Comparison of ENCODE assay signal across 12 cellular contexts in genomic region chr13:98252931-98253470, GRCh38.
DNase-seq lines count a peak whose midpoint lies in the region; ATAC-seq, FAIRE-seq and TF ChIP-seq lines count a peak whose summit lies in the region.
"Had no signal": no experiment of that assay in that cellular context is flagged by ENCODE, and none has a peak within 500 bp of the region (broad histone marks: within the 10 kb centered on the region; RNA-seq: fewer than 3 reads in every experiment).

No MANE protein-coding gene starts in this region.

- H3K4me3 ChIP-seq in bronchial epithelial cell (ENCODE audit: low read depth, low read length) (no peak overlapping the region), HepG2 (replicated peaks in 1 of 3; ENCODE audit: insufficient read depth in 1 of 3, low read depth in 2 of 3, low read length in 3 of 3) (no peak overlapping the region), upper lobe of right lung (no peak overlapping the region), testis (no peak overlapping the region)
- H3K4me3 ChIP-seq in CD4-positive, alpha-beta memory T cell (ENCODE audit: low read length in 2 of 2): no peak overlapping the region
- H3K4me3 ChIP-seq: spleen had no signal

- TF ChIP-seq POLR2A in HepG2 (IDR thresholded peaks at IDR 0.05; ENCODE audit: insufficient read depth in 1 of 2, low read depth in 2 of 2, low read length in 2 of 2): no peak
- no peak for TF ChIP-seq POLR2A in testis (IDR thresholded peaks at IDR 0.05)

- H3K4me2 ChIP-seq in HepG2 (ENCODE audit: low read depth, low read length): no peak overlapping the region

- no peaks in the 10 kb centered on the region for H3K4me1 Mint-ChIP-seq in CD4-positive, alpha-beta memory T cell
- H3K4me1 Mint-ChIP-seq in stimulated activated naive CD8-positive, alpha-beta T cell treated with anti-CD3 and anti-CD28 coated beads, Interleukin-15, amount 100 ng/mL, for 72 hours: no peaks in the 10 kb centered on the region

- H3K27ac Mint-ChIP-seq in CD4-positive, alpha-beta memory T cell: no peak overlapping the region
- no peak overlapping the region for H3K27ac Mint-ChIP-seq in stimulated activated naive CD8-positive, alpha-beta T cell treated with anti-CD3 and anti-CD28 coated beads, Interleukin-15, amount 100 ng/mL, for 72 hours
- H3K27ac Mint-ChIP-seq: dendritic cell treated with granulocyte-macrophage colony-stimulating factor and Interleukin-4, amounts not matched to agents 40 ng/mL and 50 ng/mL, for 4 days; stimulated activated naive CD8-positive, alpha-beta T cell treated with anti-CD3 and anti-CD28 coated beads, Interleukin-15, Interleukin-2, amounts not matched to agents 100 ng/mL and 50 ng/mL, for 24 hours had no signal

- in situ Hi-C loops in HepG2 (cut with HindIII; ENCODE audit: extremely low pct_ligation_motif_present, low pct_unique_long_range_greater_than_20kb): no loop called here

- TF ChIP-seq EP300 in HepG2 (IDR thresholded peaks at IDR 0.05; ENCODE audit: low read depth in 2 of 2, low read length in 2 of 2): no peak
- TF ChIP-seq EP300 in HepG2 (CRISPR knock-in tag; IDR thresholded peaks at IDR 0.05; ENCODE audit: borderline replicate concordance): no peak

- no peaks in the 10 kb centered on the region for H3K27me3 ChIP-seq in bronchial epithelial cell (ENCODE audit: control insufficient read depth, insufficient read depth, low read length)
- no peaks in the 10 kb centered on the region for H3K27me3 ChIP-seq in HepG2 (ENCODE audit: control insufficient read depth in 1 of 2, insufficient read depth in 2 of 2, low read length in 2 of 2)
- no peaks in the 10 kb centered on the region for H3K27me3 ChIP-seq in upper lobe of right lung
- H3K27me3 ChIP-seq in testis: no peaks in the 10 kb centered on the region
- H3K27me3 ChIP-seq in CD4-positive, alpha-beta memory T cell (ENCODE audit: insufficient read depth, low read length): no peaks in the 10 kb centered on the region
- H3K27me3 ChIP-seq: spleen had no signal

- no peaks in the 10 kb centered on the region for H3K36me3 Mint-ChIP-seq in CD4-positive, alpha-beta memory T cell

- intact Hi-C loops in HepG2 (cut with micrococcal nuclease; ENCODE audit: unreplicated experiment): no loop called here
- intact Hi-C loops in upper lobe of right lung (cut with DNase I): no loop called here
- intact Hi-C loops in testis (cut with DNase I; ENCODE audit: low total_unique reads): no loop called here
- intact Hi-C loops in CD4-positive, alpha-beta memory T cell (cut with micrococcal nuclease): no loop called here

- H3K79me2 ChIP-seq in HepG2 (ENCODE audit: insufficient read depth, low read length): peaks cover 89% of the 10 kb centered on the region

- DNase-seq in HT1080 (ENCODE audit: low read depth) (peak; percentile 71), bronchial epithelial cell (ENCODE audit: low read depth) (peak; percentile 67), HepG2 (ENCODE audit: low spot score) (peak; percentile 49), upper lobe of right lung (no peak), testis (no peak)
- no peak for DNase-seq in CD4-positive, alpha-beta memory T cell
- DNase-seq in stimulated activated naive CD8-positive, alpha-beta T cell treated with anti-CD3 and anti-CD28 coated beads, Interleukin-15, amount 100 ng/mL, for 72 hours: no peak
- DNase-seq: activated T-cell treated with anti-CD3 and anti-CD28 coated beads, Interleukin-2, amount 50 U/mL, for 4 hours; spleen; T-helper 9 cell had no signal

- peaks cover 16% of the 10 kb centered on the region; the same call in 1 of the 2 replicates for H4K20me1 ChIP-seq in HepG2 (ENCODE audit: insufficient read depth, low read length)

- H3K36me3 ChIP-seq in bronchial epithelial cell (ENCODE audit: control insufficient read depth, insufficient read depth, low read length) (no peaks in the 10 kb centered on the region), HepG2 (replicated peaks in 1 of 2; ENCODE audit: control insufficient read depth in 1 of 2, insufficient read depth in 2 of 2, low read length in 2 of 2) (peaks cover 2 to 17% of the 10 kb centered on the region in 2 experiments; a peak in 4 of 5 replicates), upper lobe of right lung (no peaks in the 10 kb centered on the region), testis (ENCODE audit: low read depth, missing control alignments) (no peaks in the 10 kb centered on the region)
- H3K36me3 ChIP-seq in CD4-positive, alpha-beta memory T cell (ENCODE audit: insufficient read depth, low read length): no peaks in the 10 kb centered on the region
- H3K36me3 ChIP-seq: spleen had no signal

- H3K9ac ChIP-seq in HepG2 (ENCODE audit: insufficient read depth, low read depth, low read length): no peak overlapping the region

- TF ChIP-seq CTCF in bronchial epithelial cell (IDR thresholded peaks at IDR 0.05; ENCODE audit: insufficient read depth, low read length, severe bottlenecking) (no peak), HepG2 (CRISPR knock-in tag; IDR thresholded peaks at IDR 0.05) (no peak), upper lobe of right lung (IDR thresholded peaks at IDR 0.05) (no peak), testis (IDR thresholded peaks at IDR 0.05) (no peak)

- POLR2A ChIA-PET in HepG2 (lab: Yijun Ruan, JAX): no interaction called here
- POLR2A ChIA-PET in CD4-positive, alpha-beta memory T cell (lab: Charles Lee; ENCODE audit: partially characterized antibody): no interaction called here

- no peak overlapping the region for H2AFZ ChIP-seq in HepG2 (ENCODE audit: low read length)

- no peak for FAIRE-seq in bronchial epithelial cell (lab: Jason Lieb, UNC)
- FAIRE-seq in HepG2 (lab: Jason Lieb, UNC): no peak

- H3K9me3 ChIP-seq in HepG2 (ENCODE audit: low read length) (no peaks in the 10 kb centered on the region), upper lobe of right lung (no peaks in the 10 kb centered on the region), testis (no peaks in the 10 kb centered on the region)
- no peaks in the 10 kb centered on the region for H3K9me3 ChIP-seq in CD4-positive, alpha-beta memory T cell (ENCODE audit: control insufficient read depth in 1 of 2, low read length in 2 of 2)
- H3K9me3 ChIP-seq: spleen had no signal

- H3K27ac ChIP-seq in HepG2 (ENCODE audit: extremely low read length, insufficient read depth, low read length) (no peak overlapping the region), upper lobe of right lung (peak overlapping the region; percentile 24), testis (peak overlapping the region in 1 of 2 donors; percentile 16)
- H3K27ac ChIP-seq in CD4-positive, alpha-beta memory T cell (ENCODE audit: low read depth, low read length): no peak overlapping the region

- 82% methylated on average over 7 of the region's 7 CpGs for WGBS in HepG2 (ENCODE audit: low lambda C conversion rate)
- 41 to 59% methylated on average over 7 of the region's 7 CpGs for WGBS in testis, 2 donors

- CTCF ChIA-PET in HepG2 (lab: Yijun Ruan, JAX; ENCODE audit: low intra/inter-chr PET ratio, low total read pairs): no interaction called here
- CTCF ChIA-PET in CD4-positive, alpha-beta memory T cell (lab: Charles Lee; ENCODE audit: partially characterized antibody): no interaction called here

- TF ChIP-seq RAD21 in HepG2 (CRISPR knock-in tag; IDR thresholded peaks at IDR 0.05): no peak

- no peak; the same call in 2 of the 3 replicates for ATAC-seq in HepG2
- peak; percentile 87 for ATAC-seq in upper lobe of right lung
- ATAC-seq in stimulated activated naive CD8-positive, alpha-beta T cell treated with anti-CD3 and anti-CD28 coated beads, Interleukin-15, amount 100 ng/mL, for 72 hours: no peak
- ATAC-seq: activated T-cell treated with anti-CD3 and anti-CD28 coated beads, Interleukin-2, amount 50 U/mL, for 4 hours had no signal

- no TSS peak for BruUV-seq in HepG2 (replicated peaks; lab: Mats Ljungman, UMichigan)

- no peaks in the 10 kb centered on the region for H3K9me3 Mint-ChIP-seq in CD4-positive, alpha-beta memory T cell
- no peaks in the 10 kb centered on the region for H3K9me3 Mint-ChIP-seq in stimulated activated naive CD8-positive, alpha-beta T cell treated with anti-CD3 and anti-CD28 coated beads, Interleukin-15, amount 100 ng/mL, for 72 hours
- H3K9me3 Mint-ChIP-seq: activated T-cell treated with anti-CD3 and anti-CD28 coated beads, Interleukin-2, amount 50 U/mL, for 4 hours; dendritic cell treated with granulocyte-macrophage colony-stimulating factor and Interleukin-4, amounts not matched to agents 40 ng/mL and 50 ng/mL, for 4 days; stimulated activated naive CD8-positive, alpha-beta T cell treated with anti-CD3 and anti-CD28 coated beads, Interleukin-15, Interleukin-2, amounts not matched to agents 100 ng/mL and 50 ng/mL, for 24 hours had no signal

- peaks cover 95% of the 10 kb centered on the region for H3K4me1 ChIP-seq in HepG2 (ENCODE audit: insufficient read depth, low read length)
- peaks cover 21% of the 10 kb centered on the region for H3K4me1 ChIP-seq in upper lobe of right lung
- peaks cover 11% of the 10 kb centered on the region for H3K4me1 ChIP-seq in testis
- H3K4me1 ChIP-seq in CD4-positive, alpha-beta memory T cell (ENCODE audit: insufficient read depth, low read length): no peaks in the 10 kb centered on the region

- peaks cover 0 to 2% of the 10 kb centered on the region in 2 donors for H3K27me3 Mint-ChIP-seq in CD4-positive, alpha-beta memory T cell
- no peaks in the 10 kb centered on the region for H3K27me3 Mint-ChIP-seq in stimulated activated naive CD8-positive, alpha-beta T cell treated with anti-CD3 and anti-CD28 coated beads, Interleukin-15, amount 100 ng/mL, for 72 hours
- H3K27me3 Mint-ChIP-seq: dendritic cell treated with granulocyte-macrophage colony-stimulating factor and Interleukin-4, amounts not matched to agents 40 ng/mL and 50 ng/mL, for 4 days; stimulated activated naive CD8-positive, alpha-beta T cell treated with anti-CD3 and anti-CD28 coated beads, Interleukin-15, Interleukin-2, amounts not matched to agents 100 ng/mL and 50 ng/mL, for 24 hours had no signal

- H3K4me3 Mint-ChIP-seq in CD4-positive, alpha-beta memory T cell: no peak overlapping the region
- no peak overlapping the region for H3K4me3 Mint-ChIP-seq in stimulated activated naive CD8-positive, alpha-beta T cell treated with anti-CD3 and anti-CD28 coated beads, Interleukin-15, amount 100 ng/mL, for 72 hours
- H3K4me3 Mint-ChIP-seq: activated T-cell treated with anti-CD3 and anti-CD28 coated beads, Interleukin-2, amount 50 U/mL, for 4 hours; dendritic cell treated with granulocyte-macrophage colony-stimulating factor and Interleukin-4, amounts not matched to agents 40 ng/mL and 50 ng/mL, for 4 days; stimulated activated naive CD8-positive, alpha-beta T cell treated with anti-CD3 and anti-CD28 coated beads, Interleukin-15, Interleukin-2, amounts not matched to agents 100 ng/mL and 50 ng/mL, for 24 hours had no signal

TF ChIP-seq in HepG2, 621 proteins besides CTCF, POLR2A, EP300 and RAD21 (continues in another document):
- TF ChIP-seq KLF11 (CRISPR knock-in tag; IDR thresholded peaks at IDR 0.05): no peak

Comparison
In these comparisons a context has a peak if more than half of its experiments do, and no peak if none do; other contexts are left out.
1. DNase-seq: peak in HT1080 (single experiment), bronchial epithelial cell (single experiment) and HepG2 (single experiment); none in upper lobe of right lung (single experiment), testis (single experiment), CD4-positive, alpha-beta memory T cell (0 of 5) and stimulated activated naive CD8-positive, alpha-beta T cell treated with anti-CD3 and anti-CD28 coated beads, Interleukin-15, amount 100 ng/mL, for 72 hours (0 of 2).